Comparison of ENCODE assay signal across 12 cellular contexts in the genomic region with DNA sequence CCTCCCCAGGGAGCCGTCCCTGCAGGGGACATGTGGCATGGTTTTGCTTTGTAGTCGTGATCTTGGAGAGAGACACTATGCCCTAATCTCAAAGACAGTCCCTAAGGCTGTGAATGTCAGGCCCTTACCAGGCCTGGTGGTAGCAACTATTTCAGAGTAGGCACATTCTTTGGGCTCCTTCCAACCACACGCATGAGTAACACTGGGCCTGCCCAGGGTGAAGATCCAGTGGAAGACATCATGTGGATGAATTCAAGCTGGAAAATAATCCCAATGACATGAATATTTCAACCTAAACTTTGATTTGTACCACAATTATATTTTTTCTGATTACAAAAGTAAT. TPM values are rescaled to one million over a fixed set of nuclear protein-coding genes. Genes with fewer than 3 reads are reported as not detected.
A peak's percentile ranks its signal among the peaks of the same experiment; 100 is the strongest.
DNase-seq lines count a peak whose midpoint lies in the region; ATAC-seq and TF ChIP-seq lines count a peak whose summit lies in the region.
"Had no signal": no experiment of that assay in that cellular context is flagged by ENCODE, and none has a peak within 500 bp of the region (broad histone marks: within the 10 kb centered on the region; RNA-seq: fewer than 3 reads in every experiment).

No MANE protein-coding gene starts in this region.

- no TSS peak for BruUV-seq in IMR-90 (replicated peaks; lab: Mats Ljungman, UMichigan)

- no peak overlapping the region for H3K18ac ChIP-seq in IMR-90 (ENCODE audit: low read depth, low read length)

- H3K79me1 ChIP-seq in IMR-90 (ENCODE audit: low read depth in 1 of 2, low read length in 2 of 2) = no peaks in the 10 kb centered on the region

- H2BK15ac ChIP-seq in IMR-90 (ENCODE audit: low read depth, low read length) = 0 out of 3 replicates have a peak overlapping the region, but pooled peaks have one; percentile 45

- dilution Hi-C loops in IMR-90 (cut with HindIII; ENCODE audit: low sequenced_read_pairs, unreplicated experiment) = no loop called here

- 0 out of 2 replicates have a peak overlapping the region, but pooled peaks have one; percentile 27 for H4K91ac ChIP-seq in IMR-90 (ENCODE audit: insufficient read depth, low read depth, low read length)

- CTCF ChIA-PET in IMR-90 (lab: Yijun Ruan, JAX) = interaction anchor here (0.7 kb wide), 1 partner anchor 264 kb away, joined by 3 read pairs; no protein-coding TSS in a partner anchor

- H3K56ac ChIP-seq in IMR-90 (ENCODE audit: extremely low read depth, insufficient read depth, low read length) = no peak overlapping the region

- H3K4me3 ChIP-seq in IMR-90 (ENCODE audit: insufficient read depth, low read depth, low read length) (no peak overlapping the region), tibial artery (peak overlapping the region; percentile 24 to 32), HAP-1 (no peak overlapping the region)
- H3K4me3 ChIP-seq: neural progenitor cell had no signal

- peak overlapping the region; percentile 38; the same call in 1 of the 2 replicates for H2BK120ac ChIP-seq in IMR-90 (ENCODE audit: low read depth, low read length)

- no peak overlapping the region for H3K9ac ChIP-seq in IMR-90 (ENCODE audit: low read depth, low read length)
- H3K9ac ChIP-seq: neural progenitor cell had no signal

- peak; percentile 95 for ATAC-seq in IMR-90 (ENCODE audit: low read depth)
- ATAC-seq in HG03521 (IDR thresholded peaks at IDR 0.05; ENCODE audit: unreplicated experiment) = no peak

- H2BK20ac ChIP-seq in IMR-90 (ENCODE audit: low read depth, low read length) = no peak overlapping the region

- no peaks in the 10 kb centered on the region for H4K20me1 ChIP-seq in IMR-90 (ENCODE audit: insufficient read depth, low read length)

- peak; percentile 79 for DNase-seq in IMR-90
- DNase-seq in brain pericyte (ENCODE audit: low read depth, low spot score) = peak; percentile 45
- peak; percentile 79 for DNase-seq in iris pigment epithelial cell (ENCODE audit: low read depth)
- DNase-seq in tibial artery = peak; percentile 75 to 81
- DNase-seq in inferior parietal cortex (ENCODE audit: extremely low spot score) = no peak
- no peak for DNase-seq in COR-L47 (lab: John Stamatoyannopoulos, UW)
- no peak for DNase-seq in HAP-1 (ENCODE audit: low spot score in 2 of 2)
- DNase-seq: activated CD4-positive, alpha-beta T cell treated with anti-CD3 and anti-CD28 coated beads, Interleukin-2, amount 50 U/mL, for 4 hours; endodermal cell; NCI-H526 treated with DMSO at 0.1 percent for 48 hours had no signal

- TF ChIP-seq POLR2A in IMR-90 (IDR thresholded peaks at IDR 0.05; ENCODE audit: low read depth, low read length) = no peak

- H3K4ac ChIP-seq in IMR-90 (ENCODE audit: low read depth, low read length) = no peak overlapping the region

- H3K4me2 ChIP-seq in IMR-90 (ENCODE audit: low read depth, low read length) = no peak overlapping the region
- H3K4me2 ChIP-seq: neural progenitor cell had no signal

- H3K14ac ChIP-seq in IMR-90 (replicated peaks; ENCODE audit: low read depth, low read length) = 0 out of 2 replicates have a peak overlapping the region, but pooled peaks have one; percentile 25

- in situ Hi-C loops in IMR-90 (cut with MboI; ENCODE audit: low sequenced_read_pairs) (no loop called here), HAP-1 (cut with MboI; ENCODE audit: low sequenced_read_pairs) (no loop called here)

- TF ChIP-seq RAD21 in IMR-90 (IDR thresholded peaks at IDR 0.05; ENCODE audit: low read length) = no peak

- no peak overlapping the region for H2AK9ac ChIP-seq in IMR-90 (replicated peaks; ENCODE audit: low read depth, low read length, poor library complexity)

- no peak overlapping the region for H3K27ac ChIP-seq in IMR-90 (ENCODE audit: insufficient read depth, low read length)
- peak overlapping the region; percentile 73 to 90 for H3K27ac ChIP-seq in tibial artery
- H3K27ac ChIP-seq: neural progenitor cell had no signal

- no peak overlapping the region for H3K23ac ChIP-seq in IMR-90 (ENCODE audit: low read depth, low read length)

- no peak overlapping the region for H4K5ac ChIP-seq in IMR-90 (ENCODE audit: low read depth, low read length)

- peak overlapping the region; percentile 34 for H2AFZ ChIP-seq in IMR-90 (replicated peaks; ENCODE audit: low read length, poor library complexity)
- H2AFZ ChIP-seq: neural progenitor cell had no signal

- H2AK5ac ChIP-seq in IMR-90 (ENCODE audit: low read depth, low read length) = peak overlapping the region; percentile 43; the same call in 1 of the 2 replicates

- no peaks in the 10 kb centered on the region for H3K36me3 ChIP-seq in IMR-90 (ENCODE audit: control insufficient read depth, insufficient read depth, low read length)
- no peaks in the 10 kb centered on the region for H3K36me3 ChIP-seq in tibial artery
- no peaks in the 10 kb centered on the region for H3K36me3 ChIP-seq in HAP-1 (replicated peaks)
- H3K36me3 ChIP-seq: neural progenitor cell had no signal

- H3K27me3 ChIP-seq in IMR-90 (ENCODE audit: control insufficient read depth, insufficient read depth, low read length) = peaks cover 3% of the 10 kb centered on the region; the same call in 1 of the 2 replicates
- peaks cover 0 to 17% of the 10 kb centered on the region in 2 donors for H3K27me3 ChIP-seq in tibial artery
- H3K27me3 ChIP-seq in HAP-1 (ENCODE audit: low read depth) = no peaks in the 10 kb centered on the region
- H3K27me3 ChIP-seq: neural progenitor cell had no signal

- H3K4me1 ChIP-seq in IMR-90 (ENCODE audit: control insufficient read depth, insufficient read depth, low read length) = no peaks in the 10 kb centered on the region
- H3K4me1 ChIP-seq in tibial artery = peaks cover 0 to 28% (median 13%) of the 10 kb centered on the region in 4 donors
- no peaks in the 10 kb centered on the region for H3K4me1 ChIP-seq in HAP-1
- H3K4me1 ChIP-seq: neural progenitor cell had no signal

- intact Hi-C loops in IMR-90 (cut with micrococcal nuclease) = no loop called here
- intact Hi-C loops in tibial artery (cut with DNase I; ENCODE audit: low total_unique reads) = loop anchor here (1.0 kb wide), 1 partner anchor 39 kb away; a partner anchor contains a TSS

- H4K8ac ChIP-seq in IMR-90 (ENCODE audit: low read depth in 2 of 2, low read length in 2 of 2) = 0 out of 4 replicates have a peak overlapping the region, but pooled peaks of 1 of the 2 experiments have one; percentile 32

- WGBS in IMR-90 (ENCODE audit: extremely low coverage in 2 of 2, insufficient read length in 1 of 2), 2 experiments = 83% methylated on average over 1 of the region's 3 CpGs; no CpG with 5 or more reads in 1 of the 2 experiments

- TF ChIP-seq CTCF in IMR-90 (conservative IDR thresholded peaks at IDR 0.05; ENCODE audit: low read depth, low read length) (no peak), tibial artery (IDR thresholded peaks at IDR 0.05) (no peak)

- peak overlapping the region; percentile 32 for H2BK5ac ChIP-seq in IMR-90 (ENCODE audit: low read depth, low read length, poor library complexity, severe bottlenecking)

- POLR2A ChIA-PET in IMR-90 (lab: Charles Lee; ENCODE audit: unreplicated experiment) = no interaction called here

- H3K9me1 ChIP-seq in IMR-90 (ENCODE audit: insufficient read depth, low read length) = 0 out of 2 replicates have a peak, but pooled peaks cover 4% of the 10 kb centered on the region

- H3K9me3 ChIP-seq in IMR-90 (ENCODE audit: control insufficient read depth, insufficient read depth, low read length) = no peaks in the 10 kb centered on the region
- no peaks in the 10 kb centered on the region for H3K9me3 ChIP-seq in tibial artery
- no peaks in the 10 kb centered on the region for H3K9me3 ChIP-seq in HAP-1

TF ChIP-seq in IMR-90, 13 proteins besides CTCF, POLR2A, EP300 and RAD21:
- peak; percentile 54; the same call in 1 of the 2 replicates for TF ChIP-seq MAFK (IDR thresholded peaks at IDR 0.05; ENCODE audit: low read depth, low read length)
- 0 out of 2 replicates have a peak, but pooled peaks have one; percentile 13 for TF ChIP-seq FOS (IDR thresholded peaks at IDR 0.05; ENCODE audit: low read depth, low read length)
- no peak for TF ChIP-seq RFX5 (IDR thresholded peaks at IDR 0.05; ENCODE audit: low read depth, low read length)
- no peak for TF ChIP-seq NFE2L2 (IDR thresholded peaks at IDR 0.05; ENCODE audit: low read depth, low read length)
- no peak for TF ChIP-seq CEBPB (IDR thresholded peaks at IDR 0.05; ENCODE audit: low read depth, low read length)
- no peak for TF ChIP-seq MAZ (IDR thresholded peaks at IDR 0.05; ENCODE audit: borderline replicate concordance, low read depth, low read length)

RNA-seq across cellular contexts. Expression of a gene that starts 39.5 kb away (rescaled TPM):
- 26.0 and 32.8 TPM in 2 replicates for total RNA-seq in IMR-90 (2012; rRNA removed)
- 19.0 and 19.9 TPM in 2 replicates for polyA plus RNA-seq in IMR-90 (2012; rRNA removed)
- polyA plus RNA-seq in IMR-90 (2012; cell fraction: cytosol; rRNA removed) = 14.0 and 17.9 TPM in 2 replicates
- 17.2 and 44.5 TPM in 2 replicates for polyA plus RNA-seq in IMR-90 (2012; cell fraction: nucleus; rRNA removed; ENCODE audit: low replicate concordance)

Comparison
In these comparisons a context has a peak if more than half of its experiments do, and no peak if none do; other contexts are left out.
1. DNase-seq: peak in IMR-90 (single experiment), brain pericyte (single experiment), iris pigment epithelial cell (single experiment) and tibial artery (2 of 2); none in inferior parietal cortex (single experiment), COR-L47 (single experiment) and HAP-1 (0 of 2).
2. H3K4me3 ChIP-seq: peak in tibial artery (2 of 2); none in IMR-90 (single experiment) and HAP-1 (single experiment).